12 cellular contexts compared by ENCODE assay signal in the genomic region with DNA sequence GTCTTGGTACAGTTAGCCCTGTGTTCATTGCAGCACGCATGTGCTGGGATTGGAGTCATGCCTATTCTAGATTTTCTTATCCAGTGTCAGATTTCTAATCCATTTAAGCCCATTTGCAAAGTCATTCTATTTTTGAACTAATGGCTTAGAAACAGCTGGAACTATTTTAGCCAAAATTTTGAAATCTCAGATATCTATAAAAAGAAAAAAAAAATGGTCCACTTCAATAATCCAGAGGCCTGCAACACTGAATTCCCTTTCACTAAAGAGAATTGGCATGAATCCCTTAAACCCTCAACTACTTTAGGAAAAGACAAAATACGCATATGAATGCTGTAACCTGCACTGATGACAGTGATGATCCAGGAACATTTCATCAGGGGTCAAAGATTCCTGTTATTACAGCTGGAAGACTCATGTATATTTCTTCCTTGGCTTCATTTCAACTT. TPM values are rescaled to one million over a fixed set of nuclear protein-coding genes. Genes with fewer than 3 reads are reported as not detected.
DNase-seq lines count a peak whose midpoint lies in the region; ATAC-seq and TF ChIP-seq lines count a peak whose summit lies in the region.
"Had no signal": no experiment of that assay in that cellular context is flagged by ENCODE, and none has a peak within 500 bp of the region (broad histone marks: within the 10 kb centered on the region; RNA-seq: fewer than 3 reads in every experiment).

No MANE protein-coding gene starts in this region.

- no peak overlapping the region for H4K12ac ChIP-seq in trophoblast cell (ENCODE audit: low read depth, low read length)

- BruUV-seq in A673 (replicated peaks; lab: Mats Ljungman, UMichigan), result TSS peak; percentile 30

- H3K4me3 ChIP-seq in A673 (ENCODE audit: low read depth, low read length, poor library complexity, severe bottlenecking) (peak overlapping the region; percentile 69), fibroblast of pulmonary artery (replicated peaks; ENCODE audit: low read depth, low read length) (no peak overlapping the region), ovary (peak overlapping the region; percentile 54), trophoblast cell (ENCODE audit: low read depth, low read length) (no peak overlapping the region)

- no peak overlapping the region for H3K14ac ChIP-seq in trophoblast cell (ENCODE audit: low read length)

- CTCF ChIA-PET in A673 (lab: Charles Lee), result no interaction called here

- H4K91ac ChIP-seq in trophoblast cell (ENCODE audit: low read depth, low read length), result no peak overlapping the region

- H3K79me2 ChIP-seq in trophoblast cell (ENCODE audit: control insufficient read depth, insufficient read depth, low read length, poor library complexity), result no peaks in the 10 kb centered on the region

- no peak for TF ChIP-seq EP300 in ovary (IDR thresholded peaks at IDR 0.05)

- no peak overlapping the region for H3K4ac ChIP-seq in trophoblast cell (ENCODE audit: low read depth, low read length)

- no peak overlapping the region for H3K18ac ChIP-seq in trophoblast cell (ENCODE audit: low read length)

- WGBS in ovary, 3 donors, result 19 to 23% (median 23%) methylated on average over 2 of the region's 2 CpGs
- no CpG with 5 or more reads among the region's 2 CpGs for WGBS in trophoblast cell (ENCODE audit: extremely low coverage, insufficient coverage, insufficient read length)

- no peak overlapping the region for H3K9ac ChIP-seq in trophoblast cell (ENCODE audit: low read length)

- H3K9me3 ChIP-seq in A673 (ENCODE audit: low read depth, low read length, poor library complexity, severe bottlenecking), result no peaks in the 10 kb centered on the region
- H3K9me3 ChIP-seq in ovary, result no peaks in the 10 kb centered on the region
- H3K9me3 ChIP-seq in trophoblast cell (ENCODE audit: insufficient read depth, low read depth, low read length), result no peaks in the 10 kb centered on the region

- no peak overlapping the region for H2BK120ac ChIP-seq in trophoblast cell (ENCODE audit: insufficient read depth, low read length, poor library complexity)

- intact Hi-C loops in A673 (cut with micrococcal nuclease; ENCODE audit: unreplicated experiment), result no loop called here
- intact Hi-C loops in ovary (cut with DNase I), result no loop called here

- TF ChIP-seq CTCF in A673 (conservative IDR thresholded peaks at IDR 0.05; ENCODE audit: low read depth, low read length) (no peak), fibroblast of pulmonary artery (IDR thresholded peaks at IDR 0.05; ENCODE audit: low read length, missing control alignments) (no peak), ovary (IDR thresholded peaks at IDR 0.05) (no peak)

- POLR2A ChIA-PET in A673 (lab: Charles Lee; ENCODE audit: low non-redundant PET), result no interaction called here

- H2AK5ac ChIP-seq in trophoblast cell (ENCODE audit: low read length), result no peak overlapping the region

- H3K79me1 ChIP-seq in trophoblast cell (ENCODE audit: low read length), result no peaks in the 10 kb centered on the region

- ATAC-seq in GM21515 (IDR thresholded peaks at IDR 0.05; ENCODE audit: unreplicated experiment), result no peak

- H2BK5ac ChIP-seq in trophoblast cell (ENCODE audit: low read depth, low read length, poor library complexity), result no peak overlapping the region

- peak; percentile 77 for DNase-seq in A673 (ENCODE audit: low spot score)
- DNase-seq in NCI-H82 (lab: John Stamatoyannopoulos, UW), result peak; percentile 47
- peak; percentile 36 for DNase-seq in fibroblast of pulmonary artery (ENCODE audit: low read depth)
- no peak for DNase-seq in ovary
- DNase-seq in A172 (ENCODE audit: low spot score), result no peak
- no peak for DNase-seq in SKM-1 (lab: John Stamatoyannopoulos, UW; ENCODE audit: unreplicated experiment)
- DNase-seq in trophoblast cell, result no peak
- DNase-seq: activated CD8-positive, alpha-beta memory T cell treated with anti-CD3 and anti-CD28 coated beads for 24 hours; AML-193; NCI-H1092 had no signal

- H3K4me1 ChIP-seq in A673 (ENCODE audit: insufficient read depth, low read length, poor library complexity, severe bottlenecking) (peaks cover 54% of the 10 kb centered on the region), ovary (ENCODE audit: insufficient read depth) (peaks cover 1% of the 10 kb centered on the region), trophoblast cell (ENCODE audit: control insufficient read depth in 1 of 2, insufficient read depth in 2 of 2, low read length in 2 of 2) (peaks cover 8 to 9% of the 10 kb centered on the region in 2 experiments)

- H3K36me3 ChIP-seq in A673 (ENCODE audit: insufficient read depth, low read length, poor library complexity, severe bottlenecking) (no peaks in the 10 kb centered on the region), ovary (no peaks in the 10 kb centered on the region), trophoblast cell (ENCODE audit: control insufficient read depth in 1 of 2, insufficient read depth in 2 of 2, low read length in 2 of 2) (no peaks in the 10 kb centered on the region)
- H3K36me3 ChIP-seq: cardiac muscle cell had no signal

- H2BK12ac ChIP-seq in trophoblast cell (ENCODE audit: low read length), result no peak overlapping the region

- no peak overlapping the region for H3K23ac ChIP-seq in trophoblast cell (ENCODE audit: low read length)

- H3K27ac ChIP-seq in A673 (ENCODE audit: low read depth, low read length, poor library complexity, severe bottlenecking) (peak overlapping the region; percentile 71), ovary (no peak overlapping the region), trophoblast cell (ENCODE audit: low read depth, low read length) (no peak overlapping the region)
- H3K27ac ChIP-seq: cardiac muscle cell had no signal

- H3K27me3 ChIP-seq in A673 (replicated peaks; ENCODE audit: insufficient read depth, low read depth, low read length, poor library complexity), result no peaks in the 10 kb centered on the region
- no peaks in the 10 kb centered on the region for H3K27me3 ChIP-seq in ovary
- no peaks in the 10 kb centered on the region for H3K27me3 ChIP-seq in trophoblast cell (ENCODE audit: insufficient read depth, low read length)

- no peak overlapping the region for H2AFZ ChIP-seq in trophoblast cell (ENCODE audit: insufficient read depth, low read length, poor library complexity)

- H4K8ac ChIP-seq in trophoblast cell (ENCODE audit: low read depth, low read length), result no peak overlapping the region

- TF ChIP-seq POLR2A in ovary (IDR thresholded peaks at IDR 0.05), result no peak

- H3K4me2 ChIP-seq in trophoblast cell (ENCODE audit: low read length), result no peak overlapping the region

RNA-seq across cellular contexts. Expression of gene COL21A1, which starts 1.5 kb away (rescaled TPM):
- total RNA-seq in A673 (2021) (49.0 and 51.6 TPM in 2 replicates), ovary (1 to 10 TPM; 2.5 to 8.7 (median 3.4) TPM)
- 10 to 100 TPM in 1 of 2 donors, 1 to 10 TPM in 1; 4.0 to 15.7 TPM for polyA plus RNA-seq in ovary
- total RNA-seq in A172 (2014; rRNA removed; shearing (Covaris generic)), result not detected in 2 replicates
- polyA plus RNA-seq in trophoblast cell (2013), result 9.4 and 9.9 TPM in 2 replicates

Comparison
In these comparisons a context has a peak if more than half of its experiments do, and no peak if none do; other contexts are left out.
1. DNase-seq: peak in A673 (single experiment), NCI-H82 (single experiment) and fibroblast of pulmonary artery (single experiment); none in ovary (0 of 5), A172 (single experiment), SKM-1 (single experiment) and trophoblast cell (0 of 2).
2. H3K4me3 ChIP-seq: peak in A673 (single experiment) and ovary (single experiment); none in fibroblast of pulmonary artery (single experiment) and trophoblast cell (single experiment).